ENCODE assay signal across 17 cellular contexts in genomic region chr2:122077771-122078170, GRCh38.
"Had no signal": no experiment of that assay in that cellular context is flagged by ENCODE, and none has a peak within 500 bp of the region (broad histone marks: within the 10 kb centered on the region; RNA-seq: fewer than 3 reads in every experiment).

No MANE protein-coding gene starts in this region.

- H3K27me3 ChIP-seq: breast epithelium, heart right ventricle, pancreas, vagina had no signal

- ATAC-seq: activated naive CD4-positive, alpha-beta T cell treated with anti-CD3 and anti-CD28 coated beads, Interleukin-2, amount 50 U/mL, for 72 hours; activated T-cell treated with anti-CD3 and anti-CD28 coated beads, Interleukin-2, amount 50 U/mL, for 72 hours; esophagus mucosa; pancreas; psoas muscle had no signal

- H3K36me3 ChIP-seq: breast epithelium, heart right ventricle, pancreas, vagina had no signal

- H3K4me3 ChIP-seq: breast epithelium, heart right ventricle, pancreas, psoas muscle, vagina had no signal

- FAIRE-seq: pancreas had no signal

- H3K9me3 ChIP-seq: breast epithelium, heart right ventricle, pancreas, psoas muscle, vagina had no signal

- H3K4me1 ChIP-seq: breast epithelium, heart right ventricle, pancreas, psoas muscle, vagina had no signal

- DNase-seq: activated CD4-positive, alpha-beta T cell treated with anti-CD3 and anti-CD28 coated beads for 4 hours; activated CD4-positive, alpha-beta T cell treated with anti-CD3 and anti-CD28 coated beads, Interleukin-2, amount 50 U/mL, for 4 hours; activated naive CD4-positive, alpha-beta T cell; activated T-cell treated with anti-CD3 and anti-CD28 coated beads for 4 hours; activated T-cell treated with anti-CD3 and anti-CD28 coated beads, Interleukin-2, amount 50 U/mL, for 72 hours; endodermal cell; foreskin fibroblast; heart right ventricle; naive B cell; nephron progenitor cell; pancreas; psoas muscle; stimulated activated naive CD4-positive, alpha-beta T cell treated with Interleukin-2 at 50 U/mL for 16 hours had no signal

- H3K27ac ChIP-seq: breast epithelium, heart right ventricle, pancreas, psoas muscle, vagina had no signal
